9 cellular contexts compared by ENCODE assay signal in genomic region chr3:45841380-45841700, GRCh38. TPM values are rescaled to one million over a fixed set of nuclear protein-coding genes. Genes with fewer than 3 reads are reported as not detected.
DNase-seq lines count a peak whose midpoint lies in the region; ATAC-seq and TF ChIP-seq lines count a peak whose summit lies in the region.
"Had no signal": no experiment of that assay in that cellular context is flagged by ENCODE, and none has a peak within 500 bp of the region (broad histone marks: within the 10 kb centered on the region; RNA-seq: fewer than 3 reads in every experiment).

No MANE protein-coding gene starts in this region.

- H3K36me3 ChIP-seq in mammary epithelial cell (ENCODE audit: insufficient read depth, low read length) (no peaks in the 10 kb centered on the region), left lung (no peaks in the 10 kb centered on the region), thoracic aorta (no peaks in the 10 kb centered on the region)

- H3K79me2 ChIP-seq in mammary epithelial cell (ENCODE audit: insufficient read depth, low read length): no peaks in the 10 kb centered on the region

- H3K4me1 ChIP-seq in mammary epithelial cell (ENCODE audit: insufficient read depth, low read length): peaks cover 7% of the 10 kb centered on the region
- peaks cover 9 to 16% of the 10 kb centered on the region in 2 donors for H3K4me1 ChIP-seq in left lung
- H3K4me1 ChIP-seq in thoracic aorta (ENCODE audit: control insufficient read depth in 1 of 2, low read depth in 2 of 2): peaks cover 4 to 14% of the 10 kb centered on the region in 2 donors

- TF ChIP-seq CTCF in AG04450 (IDR thresholded peaks at IDR 0.05; ENCODE audit: low read depth, low read length): no peak
- TF ChIP-seq CTCF in mammary epithelial cell (conservative IDR thresholded peaks at IDR 0.05 in 1 of 2, IDR thresholded peaks at IDR 0.05 in 1 of 2; ENCODE audit: extremely low read depth in 1 of 2, insufficient read depth in 1 of 2, low read depth in 1 of 2, low read length in 2 of 2): no peak
- no peak for TF ChIP-seq CTCF in left lung (IDR thresholded peaks at IDR 0.05)
- no peak for TF ChIP-seq CTCF in thoracic aorta (IDR thresholded peaks at IDR 0.05)

- in situ Hi-C loops in mammary epithelial cell (cut with MboI; ENCODE audit: low sequenced_read_pairs in 2 of 2): no loop called here

- CTCF ChIA-PET in AG04450 (lab: Charles Lee): interaction anchor here (1.0 to 2.0 kb wide), 3 partner anchors 9 to 238 kb away, joined by 3 to 10 read pairs (median 4); no protein-coding TSS in a partner anchor
- CTCF ChIA-PET in mammary epithelial cell (lab: Charles Lee; ENCODE audit: low non-redundant PET): interaction anchor here (0.5 to 1.2 kb wide), 2 partner anchors 42 to 238 kb away, joined by 3 to 4 read pairs; no protein-coding TSS in a partner anchor

- peak; percentile 20 for ATAC-seq in GM19452 (IDR thresholded peaks at IDR 0.05; ENCODE audit: unreplicated experiment)
- peak; percentile 60 for ATAC-seq in left lung
- ATAC-seq in thoracic aorta (ENCODE audit: insufficient number of reproducible peaks, low FRiP score, low read depth): no peak

- H3K9ac ChIP-seq in mammary epithelial cell (ENCODE audit: insufficient read depth, low read length): peak overlapping the region; percentile 87

- H3K27ac ChIP-seq in AG04450 (ENCODE audit: low read depth, low read length) (peak overlapping the region; percentile 58), mammary epithelial cell (ENCODE audit: insufficient read depth, low read depth, low read length) (peak overlapping the region; percentile 68), left lung (peak overlapping the region in 1 of 2 donors; percentile 87), thoracic aorta (peak overlapping the region; percentile 33)

- H3K9me3 ChIP-seq in AG04450 (ENCODE audit: control insufficient read depth, insufficient read depth, low read length) (peaks cover 4% of the 10 kb centered on the region; the same call in 1 of the 2 replicates), mammary epithelial cell (replicated peaks; ENCODE audit: insufficient read depth, low read length) (no peaks in the 10 kb centered on the region), left lung (no peaks in the 10 kb centered on the region), thoracic aorta (no peaks in the 10 kb centered on the region)

- H4K20me1 ChIP-seq in mammary epithelial cell (ENCODE audit: insufficient read depth, low read length): no peaks in the 10 kb centered on the region

- WGBS in mammary epithelial cell (ENCODE audit: low coverage, missing lambda C conversion rate): 3% methylated on average over 11 of the region's 12 CpGs

- peak overlapping the region; percentile 76 for H3K4me2 ChIP-seq in mammary epithelial cell (ENCODE audit: insufficient read depth, low read depth, low read length)

- POLR2A ChIA-PET in AG04450 (lab: Yijun Ruan, JAX): no interaction called here

- TSS peak; percentile 35 for BruUV-seq in mammary epithelial cell (replicated peaks; lab: Mats Ljungman, UMichigan)

- dilution Hi-C loops in mammary epithelial cell (cut with HindIII; ENCODE audit: low sequenced_read_pairs): no loop called here

- H3K27me3 ChIP-seq in AG04450 (ENCODE audit: control insufficient read depth, insufficient read depth, low read length) (peaks cover 7% of the 10 kb centered on the region), mammary epithelial cell (ENCODE audit: insufficient read depth, low read length) (no peaks in the 10 kb centered on the region), left lung (no peaks in the 10 kb centered on the region), thoracic aorta (replicated peaks; ENCODE audit: insufficient read depth) (no peaks in the 10 kb centered on the region)

- H3K4me3 ChIP-seq in AG04450 (ENCODE audit: low read depth, low read length) (peak overlapping the region; percentile 93), mammary epithelial cell (replicated peaks in 1 of 3; ENCODE audit: insufficient read depth in 1 of 3, low read depth in 2 of 3, low read length in 3 of 3) (peak overlapping the region; percentile 67 to 78 (median 77)), left lung (peak overlapping the region; percentile 83 to 95), thoracic aorta (peak overlapping the region; percentile 82)

- intact Hi-C loops in mammary epithelial cell (cut with micrococcal nuclease) (loop anchor here (1.0 to 5.0 kb wide), 2 partner anchors 56 to 88 kb away; no protein-coding TSS in a partner anchor), left lung (cut with DNase I) (no loop called here)

- no peak for DNase-seq in AG04450 (ENCODE audit: low read depth, low spot score)
- peak; percentile 27 to 55 for DNase-seq in NOMO-1 (lab: John Stamatoyannopoulos, UW; ENCODE audit: unreplicated experiment in 2 of 2)
- DNase-seq in mammary epithelial cell: no peak
- DNase-seq in left lung: peak; percentile 41 to 81
- DNase-seq in thoracic aorta (ENCODE audit: low spot score): no peak
- no peak for DNase-seq in NCI-H2227 (lab: John Stamatoyannopoulos, UW; ENCODE audit: unreplicated experiment)
- no peak for DNase-seq in NCI-H526 treated with DMSO at 0.1 percent for 48 hours (lab: John Stamatoyannopoulos, UW)

- H2AFZ ChIP-seq in mammary epithelial cell (ENCODE audit: low read depth, low read length): peak overlapping the region; percentile 92

RNA-seq across cellular contexts. Expression of gene LZTFL1, which starts 0.6 kb away (rescaled TPM):
- polyA plus RNA-seq in AG04450 (2011; rRNA removed) (22.8 and 32.4 TPM in 2 replicates), mammary epithelial cell (15.6 TPM)
- polyA minus RNA-seq in AG04450 (2011; rRNA and poly(A)+ RNA removed): 9.0 and 11.4 TPM in 2 replicates
- total RNA-seq in mammary epithelial cell (10 to 100 TPM; 13.1 to 13.7 TPM), left lung (10 to 100 TPM; 17.0 to 27.2 TPM), thoracic aorta (10 to 100 TPM; 22.7 to 30.9 TPM)
- 45.0 TPM for polyA minus RNA-seq in mammary epithelial cell

RNA-seq across cellular contexts. Expression of gene CCR9, which starts 45.0 kb away (rescaled TPM):
- polyA plus RNA-seq in AG04450 (2011; rRNA removed) (not detected in 2 replicates), mammary epithelial cell (not detected)
- polyA minus RNA-seq in AG04450 (2011; rRNA and poly(A)+ RNA removed): not detected in 2 replicates
- total RNA-seq in mammary epithelial cell (not detected), left lung (under 1 TPM in 1 of 2 donors, not detected in 1; 0.12 TPM), thoracic aorta (not detected)
- polyA minus RNA-seq in mammary epithelial cell: not detected
- total RNA-seq: pulmonary artery endothelial cell had no signal

RNA-seq across cellular contexts. Expression of gene SLC6A20, which starts 45.0 kb away (rescaled TPM):
- polyA plus RNA-seq in AG04450 (2011; rRNA removed) (not detected in 2 replicates), mammary epithelial cell (0.02 TPM)
- not detected in 2 replicates for polyA minus RNA-seq in AG04450 (2011; rRNA and poly(A)+ RNA removed)
- total RNA-seq in mammary epithelial cell (1 to 10 TPM in 1 of 2 donors, not detected in 1; 1.7 TPM), left lung (10 to 100 TPM in 1 of 2 donors, 1 to 10 TPM in 1; 6.1 to 17.0 TPM), thoracic aorta (under 1 TPM in 1 of 2 donors, not detected in 1; 0.28 TPM)
- not detected for polyA minus RNA-seq in mammary epithelial cell
- total RNA-seq: pulmonary artery endothelial cell had no signal

Comparison
In these comparisons a context has a peak if more than half of its experiments do, and no peak if none do; other contexts are left out.
1. DNase-seq: peak in NOMO-1 (2 of 2) and left lung (2 of 2); none in AG04450 (single experiment), mammary epithelial cell (single experiment), thoracic aorta (single experiment), NCI-H2227 (single experiment) and NCI-H526 treated with DMSO at 0.1 percent for 48 hours (single experiment).
2. Peak in every context shown above with its lines, with median percentiles within 50 percentile points of each other: H3K4me3 ChIP-seq.